Comparison of ENCODE assay signal across 11 cellular contexts in the genomic region with DNA sequence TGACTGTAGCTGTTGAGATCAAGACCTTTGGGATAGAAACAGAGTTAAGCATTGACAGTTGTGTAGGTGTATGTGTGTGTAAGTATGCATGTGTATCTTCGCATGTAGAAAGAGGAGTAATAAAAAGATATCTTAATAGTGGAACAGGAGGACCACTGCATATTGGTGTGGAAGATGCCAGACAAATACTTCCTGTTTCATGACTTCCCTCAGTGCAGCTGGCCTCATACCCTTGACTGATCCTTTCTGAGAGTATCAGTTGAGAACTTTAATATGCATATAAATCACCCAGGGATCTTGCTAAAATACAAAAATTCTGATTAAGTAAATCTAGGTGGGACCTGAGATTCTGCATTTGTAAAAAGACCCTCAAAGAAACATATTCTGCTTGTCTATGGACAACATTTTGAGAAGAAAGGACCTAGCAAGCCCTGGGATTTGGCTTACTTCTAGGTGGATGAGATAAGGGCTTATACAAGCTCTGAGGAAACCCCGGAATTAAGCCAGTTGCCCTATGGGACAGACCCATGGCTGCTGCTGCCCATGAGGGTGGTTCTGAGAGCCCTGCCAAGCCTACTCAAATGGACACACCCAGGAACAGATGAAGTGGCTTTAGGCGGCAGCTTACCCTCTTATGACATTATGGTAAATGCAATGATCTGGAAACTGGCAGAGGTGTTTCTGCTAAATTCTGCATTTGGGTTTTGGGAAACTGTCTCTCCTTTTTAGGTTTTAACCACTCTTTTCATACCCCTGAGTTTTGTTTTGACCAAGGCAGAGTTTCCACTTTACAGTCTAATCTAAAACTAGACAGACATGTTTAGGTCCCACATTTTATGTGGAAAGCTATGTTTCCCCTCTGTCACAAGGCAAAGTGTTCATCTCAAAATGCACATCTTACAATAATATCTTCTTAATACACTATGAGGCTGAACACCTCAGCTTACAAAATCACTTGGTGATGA. TPM values are rescaled to one million over a fixed set of nuclear protein-coding genes. Genes with fewer than 3 reads are reported as not detected.
DNase-seq lines count a peak whose midpoint lies in the region; ATAC-seq and TF ChIP-seq lines count a peak whose summit lies in the region.
"Had no signal": no experiment of that assay in that cellular context is flagged by ENCODE, and none has a peak within 500 bp of the region (broad histone marks: within the 10 kb centered on the region; RNA-seq: fewer than 3 reads in every experiment).

No MANE protein-coding gene starts in this region.

- no peak for DNase-seq in CD4-positive, alpha-beta memory T cell
- DNase-seq in adrenal gland (no peak), HT-29 (ENCODE audit: low spot score) (no peak), NOMO-1 (lab: John Stamatoyannopoulos, UW; ENCODE audit: unreplicated experiment in 2 of 2) (no peak), esophagus squamous epithelium (lab: John Stamatoyannopoulos, UW) (no peak)
- DNase-seq: endodermal cell had no signal

- H3K4me3 Mint-ChIP-seq in CD4-positive, alpha-beta memory T cell, result peak overlapping the region in 1 of 8 donors; percentile 8
- H3K4me3 Mint-ChIP-seq in activated naive CD8-positive, alpha-beta T cell, result peak overlapping the region; percentile 66
- H3K4me3 Mint-ChIP-seq: endodermal cell, nephron, type B pancreatic cell had no signal

- no peak overlapping the region for H3K27ac ChIP-seq in CD4-positive, alpha-beta memory T cell (ENCODE audit: low read depth, low read length)
- H3K27ac ChIP-seq in adrenal gland, result no peak overlapping the region
- H3K27ac ChIP-seq in esophagus squamous epithelium, result no peak overlapping the region

- peaks cover 37 to 54% (median 47%) of the 10 kb centered on the region in 4 donors for H3K4me1 Mint-ChIP-seq in CD4-positive, alpha-beta memory T cell
- H3K4me1 Mint-ChIP-seq in activated naive CD8-positive, alpha-beta T cell (ENCODE audit: low read depth), result peaks cover 71% of the 10 kb centered on the region
- H3K4me1 Mint-ChIP-seq: endodermal cell, nephron had no signal

- peaks cover 37% of the 10 kb centered on the region for H3K4me1 ChIP-seq in CD4-positive, alpha-beta memory T cell (ENCODE audit: insufficient read depth, low read length)
- H3K4me1 ChIP-seq in adrenal gland (replicated peaks in 1 of 2), result no peaks in the 10 kb centered on the region
- H3K4me1 ChIP-seq in esophagus squamous epithelium, result peaks cover 0 to 6% (median 0%) of the 10 kb centered on the region in 3 donors

- intact Hi-C loops in CD4-positive, alpha-beta memory T cell (cut with micrococcal nuclease), result no loop called here
- intact Hi-C loops in adrenal gland (cut with DNase I), result no loop called here
- intact Hi-C loops in esophagus squamous epithelium (cut with DNase I), result no loop called here

- TF ChIP-seq CTCF in adrenal gland (IDR thresholded peaks at IDR 0.05), result no peak
- no peak for TF ChIP-seq CTCF in esophagus squamous epithelium (IDR thresholded peaks at IDR 0.05)

- no peaks in the 10 kb centered on the region for H3K27me3 ChIP-seq in CD4-positive, alpha-beta memory T cell (ENCODE audit: insufficient read depth, low read length)
- H3K27me3 ChIP-seq in adrenal gland, result no peaks in the 10 kb centered on the region
- no peaks in the 10 kb centered on the region for H3K27me3 ChIP-seq in esophagus squamous epithelium

- ATAC-seq in GM18873 (IDR thresholded peaks at IDR 0.05; ENCODE audit: low FRiP score, unreplicated experiment) (peak; percentile 62), HG03060 (IDR thresholded peaks at IDR 0.05; ENCODE audit: low read depth, unreplicated experiment) (peak; percentile 58)

- WGBS in adrenal gland, 4 donors, result 67 to 91% (median 71%) methylated on average over 2 to 3 of the region's 3 CpGs
- 76 to 82% methylated on average over 3 of the region's 3 CpGs for WGBS in esophagus squamous epithelium, 2 donors

- H3K4me3 ChIP-seq in CD4-positive, alpha-beta memory T cell (ENCODE audit: low read length in 2 of 2), result no peak overlapping the region
- H3K4me3 ChIP-seq in adrenal gland (no peak overlapping the region), esophagus squamous epithelium (no peak overlapping the region)

- TF ChIP-seq POLR2A in adrenal gland (IDR thresholded peaks at IDR 0.05) (no peak), esophagus squamous epithelium (IDR thresholded peaks at IDR 0.05) (no peak)

- peaks cover 0 to 3% (median 0%) of the 10 kb centered on the region in 8 donors for H3K9me3 Mint-ChIP-seq in CD4-positive, alpha-beta memory T cell
- H3K9me3 Mint-ChIP-seq in activated naive CD8-positive, alpha-beta T cell (ENCODE audit: low read depth), result peaks cover 3% of the 10 kb centered on the region
- H3K9me3 Mint-ChIP-seq: endodermal cell, nephron, type B pancreatic cell had no signal

- H3K36me3 ChIP-seq in CD4-positive, alpha-beta memory T cell (ENCODE audit: insufficient read depth, low read length), result peaks cover 24% of the 10 kb centered on the region
- H3K36me3 ChIP-seq in adrenal gland (replicated peaks in 1 of 2), result no peaks in the 10 kb centered on the region
- no peaks in the 10 kb centered on the region for H3K36me3 ChIP-seq in esophagus squamous epithelium

- no peaks in the 10 kb centered on the region for H3K9me3 ChIP-seq in CD4-positive, alpha-beta memory T cell (ENCODE audit: control insufficient read depth in 1 of 2, low read length in 2 of 2)
- H3K9me3 ChIP-seq in adrenal gland (replicated peaks in 1 of 3) (no peaks in the 10 kb centered on the region), esophagus squamous epithelium (no peaks in the 10 kb centered on the region)

- no peaks in the 10 kb centered on the region for H3K27me3 Mint-ChIP-seq in CD4-positive, alpha-beta memory T cell
- no peaks in the 10 kb centered on the region for H3K27me3 Mint-ChIP-seq in activated naive CD8-positive, alpha-beta T cell

- H3K27ac Mint-ChIP-seq in CD4-positive, alpha-beta memory T cell, result peak overlapping the region; percentile 23 to 72 (median 61)
- peak overlapping the region; percentile 93 for H3K27ac Mint-ChIP-seq in activated naive CD8-positive, alpha-beta T cell
- H3K27ac Mint-ChIP-seq: endodermal cell, nephron, type B pancreatic cell had no signal

- peaks cover 60 to 78% of the 10 kb centered on the region in 2 donors for H3K36me3 Mint-ChIP-seq in CD4-positive, alpha-beta memory T cell
- peaks cover 37% of the 10 kb centered on the region for H3K36me3 Mint-ChIP-seq in activated naive CD8-positive, alpha-beta T cell
- H3K36me3 Mint-ChIP-seq: type B pancreatic cell had no signal

- POLR2A ChIA-PET in CD4-positive, alpha-beta memory T cell (lab: Charles Lee; ENCODE audit: partially characterized antibody), result interaction anchor here (1.0 to 1.1 kb wide), 3 partner anchors 12 to 61 kb away, joined by 3 to 4 read pairs (median 4); no protein-coding TSS in a partner anchor

- CTCF ChIA-PET in CD4-positive, alpha-beta memory T cell (lab: Charles Lee; ENCODE audit: partially characterized antibody), result interaction anchor here (0.8 to 1.5 kb wide), 3 partner anchors 12 to 59 kb away, joined by 3 read pairs; no protein-coding TSS in a partner anchor

RNA-seq across cellular contexts. Expression of a gene that starts 8.8 kb away (rescaled TPM):
- under 1 TPM in 1 of 2 experiments, not detected in 1; 0.19 TPM for total RNA-seq in CD4-positive, alpha-beta memory T cell
- polyA plus RNA-seq in CD4-positive, alpha-beta memory T cell, result 1 to 10 TPM in 1 of 2 donors, not detected in 1; 1.4 TPM
- total RNA-seq in adrenal gland (under 1 TPM in 1 of 8 donors, not detected in 7; 0.11 TPM), esophagus squamous epithelium (1 to 10 TPM; 4.2 to 9.4 (median 6.2) TPM)
- not detected for polyA plus RNA-seq in adrenal gland
- 0.05 TPM in 1 of 2 replicates, not detected in the other for total RNA-seq in HT-29 (2014; rRNA removed; shearing (Covaris generic))
- total RNA-seq: endodermal cell had no signal
